In genomic region chr10:131900350-131901152, GRCh38 we compare ENCODE assay signal across 8 cellular contexts. TPM values are rescaled to one million over a fixed set of nuclear protein-coding genes. Genes with fewer than 3 reads are reported as not detected.
DNase-seq lines count a peak whose midpoint lies in the region; ATAC-seq and TF ChIP-seq lines count a peak whose summit lies in the region.

TSS of gene PPP2R2D (plus strand) at chr10:131901008. CDS start at chr10:131901149, 141 bp downstream.

- H3K4me1 Mint-ChIP-seq in activated T-cell treated with anti-CD3 and anti-CD28 coated beads, Interleukin-2, amount 50 U/mL, for 4 hours (ENCODE audit: low read depth): peaks cover 54% of the 10 kb centered on the region

- TF ChIP-seq CTCF in IMR-90 (conservative IDR thresholded peaks at IDR 0.05; ENCODE audit: low read depth, low read length) (no peak), PC-3 (conservative IDR thresholded peaks at IDR 0.05; ENCODE audit: low read depth, low read length) (no peak)

- peak within 1 kb of the TSS; percentile 76 for H2BK5ac ChIP-seq in IMR-90 (ENCODE audit: low read depth, low read length, poor library complexity, severe bottlenecking)

- peak within 1 kb of the TSS; percentile 76 for H3K27ac ChIP-seq in IMR-90 (ENCODE audit: insufficient read depth, low read length)
- H3K27ac ChIP-seq in PC-3 (ENCODE audit: low read length): peak within 1 kb of the TSS; percentile 36; the same call in 1 of the 2 replicates
- peak within 1 kb of the TSS; percentile 90 for H3K27ac ChIP-seq in muscle layer of colon (ENCODE audit: low read depth, low read length)

- dilution Hi-C loops in IMR-90 (cut with HindIII; ENCODE audit: low sequenced_read_pairs, unreplicated experiment): no loop called here

- WGBS in IMR-90 (ENCODE audit: extremely low coverage in 2 of 2, insufficient read length in 1 of 2), 2 experiments: 1% methylated on average over 50 of the region's 107 CpGs; no CpG with 5 or more reads in 1 of the 2 experiments

- H3K9me1 ChIP-seq in IMR-90 (ENCODE audit: insufficient read depth, low read length): peaks cover 19% of the 10 kb centered on the region

- H3K4me3 ChIP-seq in IMR-90 (ENCODE audit: insufficient read depth, low read depth, low read length) (peak within 1 kb of the TSS; percentile 65), PC-3 (ENCODE audit: low read length) (peak within 1 kb of the TSS; percentile 77), muscle layer of colon (ENCODE audit: low read depth in 1 of 2, low read length in 2 of 2) (peak within 1 kb of the TSS; percentile 65 to 87)

- H3K9me3 ChIP-seq in IMR-90 (ENCODE audit: control insufficient read depth, insufficient read depth, low read length) (no peaks in the 10 kb centered on the region), PC-3 (ENCODE audit: low read length) (no peaks in the 10 kb centered on the region), muscle layer of colon (ENCODE audit: low read length) (no peaks in the 10 kb centered on the region)

- peaks cover 45% of the 10 kb centered on the region for H3K79me2 ChIP-seq in PC-3 (ENCODE audit: low read length)

- H4K20me1 ChIP-seq in IMR-90 (ENCODE audit: insufficient read depth, low read length) (peaks cover 29% of the 10 kb centered on the region), PC-3 (ENCODE audit: low read length) (peaks cover 16% of the 10 kb centered on the region; the same call in 1 of the 2 replicates)

- ATAC-seq in GM21529 (IDR thresholded peaks at IDR 0.05; ENCODE audit: unreplicated experiment): peak; percentile 83
- peak; percentile 95 for ATAC-seq in IMR-90 (ENCODE audit: low read depth)
- ATAC-seq in PC-3: peak; percentile 89
- ATAC-seq in activated T-cell treated with anti-CD3 and anti-CD28 coated beads, Interleukin-2, amount 50 U/mL, for 4 hours: peak; percentile 87
- ATAC-seq in esophagus mucosa: peak; percentile 97

- H3K56ac ChIP-seq in IMR-90 (ENCODE audit: extremely low read depth, insufficient read depth, low read length): peak within 1 kb of the TSS; percentile 32

- H3K18ac ChIP-seq in IMR-90 (ENCODE audit: low read depth, low read length): no peak within 1 kb of the TSS

- no peaks in the 10 kb centered on the region for H3K9me2 ChIP-seq in PC-3 (replicated peaks; ENCODE audit: low read length)

- no peaks in the 10 kb centered on the region for H3F3A ChIP-seq in PC-3 (ENCODE audit: low read length, unreplicated experiment)

- BruUV-seq in IMR-90 (replicated peaks; lab: Mats Ljungman, UMichigan) (no TSS peak), PC-3 (replicated peaks; lab: Mats Ljungman, UMichigan) (no TSS peak)

- peaks cover 10 to 24% of the 10 kb centered on the region in 2 experiments for H3K79me1 ChIP-seq in IMR-90 (ENCODE audit: low read depth in 1 of 2, low read length in 2 of 2)

- no peak within 1 kb of the TSS; the same call in 1 of the 2 replicates for H4K91ac ChIP-seq in IMR-90 (ENCODE audit: insufficient read depth, low read depth, low read length)

- H3K4ac ChIP-seq in IMR-90 (ENCODE audit: low read depth, low read length): peak within 1 kb of the TSS; percentile 24; the same call in 1 of the 2 replicates

- H3K4me3 Mint-ChIP-seq in activated T-cell treated with anti-CD3 and anti-CD28 coated beads, Interleukin-2, amount 50 U/mL, for 4 hours: peak within 1 kb of the TSS; percentile 87

- H2BK120ac ChIP-seq in IMR-90 (ENCODE audit: low read depth, low read length): peak within 1 kb of the TSS; percentile 68; the same call in 1 of the 2 replicates

- peak within 1 kb of the TSS; percentile 98 for H2AFZ ChIP-seq in IMR-90 (replicated peaks; ENCODE audit: low read length, poor library complexity)
- peak within 1 kb of the TSS; percentile 75 for H2AFZ ChIP-seq in PC-3 (ENCODE audit: low read length)

- H2AK5ac ChIP-seq in IMR-90 (ENCODE audit: low read depth, low read length): no peak within 1 kb of the TSS

- peaks cover 25% of the 10 kb centered on the region for H3K27me3 ChIP-seq in IMR-90 (ENCODE audit: control insufficient read depth, insufficient read depth, low read length)
- H3K27me3 ChIP-seq in PC-3 (ENCODE audit: low read length): no peaks in the 10 kb centered on the region
- H3K27me3 ChIP-seq in muscle layer of colon (ENCODE audit: control insufficient read depth in 1 of 2, insufficient read depth in 2 of 2, low read length in 2 of 2): peaks cover 10 to 16% of the 10 kb centered on the region in 2 donors

- no peak within 1 kb of the TSS for H3K14ac ChIP-seq in IMR-90 (replicated peaks; ENCODE audit: low read depth, low read length)

- CTCF ChIA-PET in IMR-90 (lab: Yijun Ruan, JAX) (interaction anchor here (0.9 to 1.0 kb wide), 2 partner anchors 15 to 122 kb away, joined by 3 read pairs; no protein-coding TSS in a partner anchor), PC-3 (lab: Charles Lee) (no interaction called here)

- peaks cover 10% of the 10 kb centered on the region for H3K4me1 ChIP-seq in IMR-90 (ENCODE audit: control insufficient read depth, insufficient read depth, low read length)
- peaks cover 25% of the 10 kb centered on the region for H3K4me1 ChIP-seq in PC-3 (ENCODE audit: insufficient read depth, low read length)
- H3K4me1 ChIP-seq in muscle layer of colon (ENCODE audit: insufficient read depth, low read length): peaks cover 27% of the 10 kb centered on the region

- H3K23ac ChIP-seq in IMR-90 (ENCODE audit: low read depth, low read length): peak within 1 kb of the TSS; percentile 59; the same call in 1 of the 2 replicates

- H3K9ac ChIP-seq in IMR-90 (ENCODE audit: low read depth, low read length) (peak within 1 kb of the TSS; percentile 86), PC-3 (ENCODE audit: low read length) (peak within 1 kb of the TSS; percentile 83), muscle layer of colon (ENCODE audit: low read length) (peak within 1 kb of the TSS; percentile 44)

- peaks cover 3% of the 10 kb centered on the region for H3K36me3 Mint-ChIP-seq in activated T-cell treated with anti-CD3 and anti-CD28 coated beads, Interleukin-2, amount 50 U/mL, for 4 hours (ENCODE audit: insufficient read depth)

- POLR2A ChIA-PET in IMR-90 (lab: Charles Lee; ENCODE audit: unreplicated experiment) (no interaction called here), PC-3 (lab: Charles Lee; ENCODE audit: unreplicated experiment) (no interaction called here)

- H2BK20ac ChIP-seq in IMR-90 (ENCODE audit: low read depth, low read length): no peak within 1 kb of the TSS

- in situ Hi-C loops in IMR-90 (cut with MboI; ENCODE audit: low sequenced_read_pairs): no loop called here

- peaks cover 8% of the 10 kb centered on the region for H3K27me3 Mint-ChIP-seq in activated T-cell treated with anti-CD3 and anti-CD28 coated beads, Interleukin-2, amount 50 U/mL, for 4 hours (ENCODE audit: low read depth)

- no peak within 1 kb of the TSS; the same call in 2 of the 3 replicates for H2BK15ac ChIP-seq in IMR-90 (ENCODE audit: low read depth, low read length)

- H3K4me2 ChIP-seq in IMR-90 (ENCODE audit: low read depth, low read length) (peak within 1 kb of the TSS; percentile 95), PC-3 (ENCODE audit: low read length) (peak within 1 kb of the TSS; percentile 95)

- H4K8ac ChIP-seq in IMR-90 (ENCODE audit: low read depth in 2 of 2, low read length in 2 of 2): peak within 1 kb of the TSS; percentile 53 to 67; a peak in 2 of 4 replicates

- no peaks in the 10 kb centered on the region for H3K9me3 Mint-ChIP-seq in activated T-cell treated with anti-CD3 and anti-CD28 coated beads, Interleukin-2, amount 50 U/mL, for 4 hours

- no peak for TF ChIP-seq RAD21 in IMR-90 (IDR thresholded peaks at IDR 0.05; ENCODE audit: low read length)

- peak; percentile 75 for DNase-seq in DMS114 treated with DMSO at 0.1 percent for 48 hours (lab: John Stamatoyannopoulos, UW; ENCODE audit: unreplicated experiment)
- peak; percentile 83 for DNase-seq in IMR-90
- peak; percentile 90 for DNase-seq in PC-3
- DNase-seq in activated T-cell treated with anti-CD3 and anti-CD28 coated beads, Interleukin-2, amount 50 U/mL, for 4 hours: peak; percentile 94
- peak; percentile 85 for DNase-seq in stimulated activated CD8-positive, alpha-beta memory T cell treated with anti-CD3 and anti-CD28 coated beads, Interleukin-7, amount 100 ng/mL, for 24 hours (ENCODE audit: low read depth)

- H2AK9ac ChIP-seq in IMR-90 (replicated peaks; ENCODE audit: low read depth, low read length, poor library complexity): peak within 1 kb of the TSS; percentile 90

- intact Hi-C loops in IMR-90 (cut with micrococcal nuclease) (loop anchor here (5.0 kb wide), 3 partner anchors 47 to 122 kb away; partner anchors contain the start of gene BNIP3), PC-3 (cut with micrococcal nuclease) (loop anchor here (1.0 to 5.0 kb wide), 3 partner anchors 12 to 82 kb away; partner anchors contain the start of gene BNIP3)

- H4K5ac ChIP-seq in IMR-90 (ENCODE audit: low read depth, low read length): no peak within 1 kb of the TSS

- H3K36me3 ChIP-seq in IMR-90 (ENCODE audit: control insufficient read depth, insufficient read depth, low read length) (peaks cover 5% of the 10 kb centered on the region; the same call in 1 of the 2 replicates), PC-3 (ENCODE audit: low read depth, low read length) (no peaks in the 10 kb centered on the region), muscle layer of colon (ENCODE audit: insufficient read depth, low read length) (no peaks in the 10 kb centered on the region)

- no peak for TF ChIP-seq POLR2A in IMR-90 (IDR thresholded peaks at IDR 0.05; ENCODE audit: low read depth, low read length)

TF ChIP-seq in IMR-90, 13 proteins besides CTCF, POLR2A, EP300 and RAD21 (continues in another document):
- TF ChIP-seq MAFK (IDR thresholded peaks at IDR 0.05; ENCODE audit: low read depth, low read length): no peak
- TF ChIP-seq BHLHE40 (IDR thresholded peaks at IDR 0.05; ENCODE audit: low read depth, low read length): peak; percentile 13; the same call in 1 of the 2 replicates
- no peak for TF ChIP-seq CHD1 (IDR thresholded peaks at IDR 0.05; ENCODE audit: low read depth, low read length)
- TF ChIP-seq MAZ (IDR thresholded peaks at IDR 0.05; ENCODE audit: borderline replicate concordance, low read depth, low read length): peak; percentile 75
- TF ChIP-seq MXI1 (IDR thresholded peaks at IDR 0.05; ENCODE audit: borderline replicate concordance, low read depth, low read length): peak; percentile 27; the same call in 1 of the 2 replicates

RNA-seq across cellular contexts. Expression of gene PPP2R2D, which starts in this region (rescaled TPM):
- total RNA-seq in IMR-90 (2012; rRNA removed) (21.1 and 23.8 TPM in 2 replicates), PC-3 (2014; rRNA removed) (30.6 and 40.3 TPM in 2 replicates), esophagus mucosa (14.1 TPM)
- 22.8 and 23.3 TPM in 2 replicates for polyA plus RNA-seq in IMR-90 (2012; rRNA removed)
- 16.2 and 18.1 TPM in 2 replicates for polyA plus RNA-seq in IMR-90 (2012; cell fraction: cytosol; rRNA removed)
- polyA plus RNA-seq in IMR-90 (2012; cell fraction: nucleus; rRNA removed; ENCODE audit: low replicate concordance): 34.7 and 54.8 TPM in 2 replicates
- 10 to 100 TPM; 22.6 to 25.7 (median 24.1) TPM for total RNA-seq in activated T-cell treated with anti-CD3 and anti-CD28 coated beads, Interleukin-2, amount 50 U/mL, for 4 hours

Comparison
In these comparisons a context has a peak if more than half of its experiments do, and no peak if none do; other contexts are left out.
1. Peak in every context shown above with its lines: DNase-seq, ATAC-seq, H3K4me3 ChIP-seq and H3K27ac ChIP-seq.
2. H3K27ac ChIP-seq: peak in every context shown above with its lines; median percentile 90 in muscle layer of colon; 76 in IMR-90; 36 in PC-3.